ENCODE assay signal across 10 cellular contexts in genomic region chr14:106875503-106875902, GRCh38.
DNase-seq lines count a peak whose midpoint lies in the region; ATAC-seq and TF ChIP-seq lines count a peak whose summit lies in the region.
"Had no signal": no experiment of that assay in that cellular context is flagged by ENCODE, and none has a peak within 500 bp of the region (broad histone marks: within the 10 kb centered on the region; RNA-seq: fewer than 3 reads in every experiment).

No MANE protein-coding gene starts in this region.

- 20 to 30% (median 22%) methylated on average over 4 of the region's 4 CpGs for WGBS in ovary, 3 donors

- H3K4me3 ChIP-seq in ovary: no peak overlapping the region
- H3K4me3 ChIP-seq: A549 had no signal

- H3K4me1 ChIP-seq in ovary (ENCODE audit: insufficient read depth): peaks cover 4% of the 10 kb centered on the region
- H3K4me1 ChIP-seq: A549 had no signal

- no peak for TF ChIP-seq CTCF in activated B cell treated with CpG ODN at 0.5 μM for 24 hours (IDR thresholded peaks at IDR 0.05)
- TF ChIP-seq CTCF in ovary (IDR thresholded peaks at IDR 0.05): peak in 1 of 3 donors; percentile 11

- no peaks in the 10 kb centered on the region for H3K9me3 Mint-ChIP-seq in activated B cell treated with CpG ODN at 0.5 μM for 24 hours

- no peak overlapping the region for H3K27ac Mint-ChIP-seq in activated B cell treated with CpG ODN at 0.5 μM for 24 hours

- H3K36me3 ChIP-seq in ovary: no peaks in the 10 kb centered on the region

- H3K27ac ChIP-seq in ovary: no peak overlapping the region
- H3K27ac ChIP-seq: A549 had no signal

- H3K27me3 Mint-ChIP-seq in activated B cell treated with CpG ODN at 0.5 μM for 24 hours: peaks cover 17% of the 10 kb centered on the region

- no peak for TF ChIP-seq POLR2A in ovary (IDR thresholded peaks at IDR 0.05)

- no peak overlapping the region for H3K4me3 Mint-ChIP-seq in activated B cell treated with CpG ODN at 0.5 μM for 24 hours

- peak; percentile 62 for ATAC-seq in HG03280 (IDR thresholded peaks at IDR 0.05; ENCODE audit: unreplicated experiment)
- peak; percentile 46 for ATAC-seq in activated B cell treated with CpG ODN at 0.5 μM for 24 hours (ENCODE audit: low read depth)
- ATAC-seq in HG02840 (IDR thresholded peaks at IDR 0.05; ENCODE audit: low FRiP score, unreplicated experiment): no peak
- ATAC-seq: A549 had no signal

- no peaks in the 10 kb centered on the region for H3K36me3 Mint-ChIP-seq in activated B cell treated with CpG ODN at 0.5 μM for 24 hours (ENCODE audit: low read depth)

- no peaks in the 10 kb centered on the region for H3K9me3 ChIP-seq in ovary
- H3K9me3 ChIP-seq: A549 had no signal

- DNase-seq in NCI-H1092 treated with DMSO at 0.1 percent for 48 hours (lab: John Stamatoyannopoulos, UW): peak; percentile 6
- no peak for DNase-seq in NCI-H1092 (lab: John Stamatoyannopoulos, UW)
- peak; percentile 48 for DNase-seq in activated B cell treated with CpG ODN at 0.5 μM for 24 hours
- DNase-seq in ovary: peak; percentile 59 to 81 (median 67)
- no peak for DNase-seq in SW480 (ENCODE audit: low spot score)
- no peak for DNase-seq in amygdala (lab: John Stamatoyannopoulos, UW)
- DNase-seq: H7 had no signal

- no peaks in the 10 kb centered on the region for H3K27me3 ChIP-seq in ovary

- intact Hi-C loops in activated B cell treated with CpG ODN at 0.5 μM for 24 hours (cut with micrococcal nuclease): no loop called here
- intact Hi-C loops in ovary (cut with DNase I): no loop called here

- CTCF ChIA-PET in activated B cell treated with CpG ODN at 0.5 μM for 24 hours (lab: Charles Lee): interaction anchor here (1.0 to 7.3 kb wide), 7 partner anchors 14 to 213 kb away, joined by 3 to 398 read pairs (median 7); no protein-coding TSS in a partner anchor

- TF ChIP-seq EP300 in ovary (IDR thresholded peaks at IDR 0.05): no peak

- POLR2A ChIA-PET in activated B cell treated with CpG ODN at 0.5 μM for 24 hours (lab: Charles Lee): interaction anchor here (1.5 to 4.1 kb wide), 2 partner anchors 28 to 35 kb away, joined by 7 to 41 read pairs; no protein-coding TSS in a partner anchor

- H3K4me1 Mint-ChIP-seq in activated B cell treated with CpG ODN at 0.5 μM for 24 hours: peaks cover 45% of the 10 kb centered on the region

Comparison
In these comparisons a context has a peak if more than half of its experiments do, and no peak if none do; other contexts are left out.
1. DNase-seq: peak in NCI-H1092 treated with DMSO at 0.1 percent for 48 hours (single experiment), activated B cell treated with CpG ODN at 0.5 μM for 24 hours (single experiment) and ovary (5 of 5); none in NCI-H1092 (single experiment), SW480 (single experiment) and amygdala (0 of 56).